4 cellular contexts compared by ENCODE assay signal in the genomic region with DNA sequence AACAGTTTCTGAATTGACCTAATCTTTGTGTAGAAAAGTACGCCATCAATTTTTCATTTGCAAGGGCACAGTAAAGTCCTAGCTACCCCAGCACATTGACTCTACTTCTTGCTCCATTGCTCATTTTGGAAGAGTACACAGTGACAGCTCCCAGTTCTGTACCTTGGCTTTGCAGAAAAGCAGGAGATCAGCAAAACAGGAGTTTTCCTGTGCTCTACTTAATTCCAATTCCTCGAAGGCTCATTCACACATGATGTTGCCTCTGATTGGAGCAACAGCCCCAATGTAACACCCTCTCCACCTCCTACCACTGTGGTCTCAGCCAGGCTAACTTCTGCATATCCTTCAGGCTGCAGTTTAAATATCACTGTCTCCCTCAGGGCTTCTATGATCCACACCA.
"Had no signal": no experiment of that assay in that cellular context is flagged by ENCODE, and none has a peak within 500 bp of the region (broad histone marks: within the 10 kb centered on the region; RNA-seq: fewer than 3 reads in every experiment).

No MANE protein-coding gene starts in this region.

- ATAC-seq: K562 had no signal

- H3K4me1 Mint-ChIP-seq: H9 had no signal

- DNase-seq: GM23248, H9, HCEC 1CT had no signal

- H3K4me3 ChIP-seq: GM23248, K562 had no signal

- H3K27ac Mint-ChIP-seq: H9 had no signal

- H3K27ac ChIP-seq: GM23248 had no signal

- H3K4me3 Mint-ChIP-seq: H9 had no signal
